In the genomic region with DNA sequence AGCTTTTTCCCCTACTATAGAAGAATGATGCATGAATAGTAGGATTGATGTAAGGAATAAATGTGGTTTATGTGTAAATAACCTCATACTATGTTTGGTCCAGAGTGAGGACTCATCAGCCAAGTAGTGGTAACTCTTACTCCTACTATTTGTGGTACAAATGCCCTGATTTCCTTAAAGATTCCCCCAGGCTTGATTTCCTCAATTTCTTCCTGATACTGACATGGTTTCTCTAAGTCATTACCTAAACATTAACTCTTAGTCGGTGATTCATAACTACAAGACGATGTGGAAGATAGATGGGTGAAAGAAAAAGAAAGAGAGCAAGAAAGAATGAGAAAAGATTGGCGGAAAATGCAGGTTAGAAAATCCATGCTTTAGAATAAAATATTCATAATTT, we compare ENCODE assay signal across 1 cellular context.
TF ChIP-seq lines count a peak whose summit lies in the region.

No MANE protein-coding gene starts in this region.

TF ChIP-seq in A549, 52 proteins besides CTCF, POLR2A, EP300 and RAD21 (continued from another document):
- TF ChIP-seq HOXB5 (CRISPR knock-in tag; IDR thresholded peaks at IDR 0.05) (no peak), FOSL2 (IDR thresholded peaks at IDR 0.05) (no peak), FOSL2 (CRISPR knock-in tag; IDR thresholded peaks at IDR 0.05) (peak; percentile 45), EHMT2 (IDR thresholded peaks at IDR 0.05; ENCODE audit: low read depth) (no peak)
